23 cellular contexts compared by ENCODE assay signal in the genomic region with DNA sequence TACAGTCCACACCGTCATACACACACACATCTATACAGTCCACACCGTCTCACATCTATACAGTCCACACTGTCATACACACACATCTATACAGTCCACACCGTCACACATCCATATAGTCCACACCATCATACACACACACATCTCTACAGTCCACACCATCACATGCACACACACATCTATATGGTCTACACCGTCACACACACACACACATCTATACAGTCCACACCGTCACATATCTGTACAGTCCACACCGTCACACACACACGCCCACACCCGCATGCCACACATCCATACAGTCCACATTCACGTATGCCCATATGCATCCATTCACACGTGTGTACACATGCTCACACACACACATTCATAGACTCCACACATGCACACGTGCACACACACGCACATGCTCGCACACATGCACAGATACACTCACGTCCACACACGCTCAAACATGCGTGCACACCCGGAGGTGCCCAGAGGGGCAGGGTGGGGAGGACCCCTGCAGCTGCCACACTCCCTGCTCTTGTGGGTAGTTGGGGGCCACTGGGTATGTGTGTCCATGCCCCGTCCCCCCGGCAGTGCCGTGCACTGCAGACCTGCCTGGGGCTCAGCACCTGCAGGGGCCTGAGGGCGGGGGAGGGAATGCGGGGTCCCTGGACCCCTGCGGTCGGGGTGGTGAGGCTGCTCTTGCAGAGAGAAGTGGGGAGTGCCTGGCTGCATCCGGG.
"Had no signal": no experiment of that assay in that cellular context is flagged by ENCODE, and none has a peak within 500 bp of the region (broad histone marks: within the 10 kb centered on the region; RNA-seq: fewer than 3 reads in every experiment).

No MANE protein-coding gene starts in this region.

- H3K36me3 ChIP-seq: colonic mucosa had no signal

- H3K9me3 Mint-ChIP-seq: activated CD4-positive, alpha-beta memory T cell treated with anti-CD3 and anti-CD28 coated beads, Interleukin-2, amount 10 ng/mL, durations not matched to agents 7 days and 5 days; activated T-cell treated with anti-CD3 and anti-CD28 coated beads, Interleukin-2, amount 50 U/mL, for 4 hours; central memory CD8-positive, alpha-beta T cell; natural killer cell; stimulated activated memory B cell treated with anti-CD40 and anti-IgM and Interleukin-4, amounts not matched to agents 10 μg/mL and 1 μg/mL and 100 μg/mL, for 72 hours had no signal

- H3K27ac ChIP-seq: colonic mucosa, gastroesophageal sphincter, heart right ventricle, neutrophil, pancreas, right lobe of liver, vagina, VCaP had no signal

- H3K4me3 ChIP-seq: colonic mucosa, gastroesophageal sphincter, heart right ventricle, pancreas, right lobe of liver, tibial nerve, vagina had no signal

- H3K9me3 ChIP-seq: colonic mucosa, gastroesophageal sphincter, heart right ventricle, neutrophil, pancreas, right lobe of liver, tibial nerve, vagina had no signal

- H3K27me3 Mint-ChIP-seq: activated CD4-positive, alpha-beta memory T cell treated with anti-CD3 and anti-CD28 coated beads, Interleukin-2, amount 10 ng/mL, durations not matched to agents 7 days and 5 days; central memory CD8-positive, alpha-beta T cell; stimulated activated memory B cell treated with anti-CD40 and anti-IgM and Interleukin-4, amounts not matched to agents 10 μg/mL and 1 μg/mL and 100 μg/mL, for 72 hours; T-helper 17 cell had no signal

- H3K4me3 Mint-ChIP-seq: activated CD4-positive, alpha-beta memory T cell treated with anti-CD3 and anti-CD28 coated beads, Interleukin-2, amount 10 ng/mL, durations not matched to agents 7 days and 5 days; activated T-cell treated with anti-CD3 and anti-CD28 coated beads, Interleukin-2, amount 50 U/mL, for 4 hours; central memory CD8-positive, alpha-beta T cell; natural killer cell; stimulated activated memory B cell treated with anti-CD40 and anti-IgM and Interleukin-4, amounts not matched to agents 10 μg/mL and 1 μg/mL and 100 μg/mL, for 72 hours; T-helper 17 cell had no signal

- FAIRE-seq: pancreas, small intestine had no signal

- H3K27ac Mint-ChIP-seq: activated CD4-positive, alpha-beta memory T cell treated with anti-CD3 and anti-CD28 coated beads, Interleukin-2, amount 10 ng/mL, durations not matched to agents 7 days and 5 days; natural killer cell; stimulated activated memory B cell treated with anti-CD40 and anti-IgM and Interleukin-4, amounts not matched to agents 10 μg/mL and 1 μg/mL and 100 μg/mL, for 72 hours; T-helper 17 cell had no signal

- H3K4me1 Mint-ChIP-seq: activated CD4-positive, alpha-beta memory T cell treated with anti-CD3 and anti-CD28 coated beads, Interleukin-2, amount 10 ng/mL, durations not matched to agents 7 days and 5 days; central memory CD8-positive, alpha-beta T cell; stimulated activated memory B cell treated with anti-CD40 and anti-IgM and Interleukin-4, amounts not matched to agents 10 μg/mL and 1 μg/mL and 100 μg/mL, for 72 hours had no signal

- H3K4me1 ChIP-seq: colonic mucosa, heart right ventricle, pancreas, right lobe of liver, vagina had no signal

- DNase-seq: activated CD4-positive, alpha-beta memory T cell treated with anti-CD3 and anti-CD28 coated beads, Interleukin-2, amount 10 ng/mL, durations not matched to agents 7 days and 5 days; activated effector memory CD4-positive, alpha-beta T cell treated with anti-CD3 and anti-CD28 coated beads, Interleukin-2, amount 50 U/mL, for 16 hours; activated naive CD4-positive, alpha-beta T cell treated with anti-CD3 and anti-CD28 coated beads, Interleukin-2, amount 50 U/mL, for 16 hours; activated T-cell treated with anti-CD3 and anti-CD28 coated beads, Interleukin-2, amount 50 U/mL, for 4 hours; aorta; colonic mucosa; heart right ventricle; kidney glomerular epithelial cell; mesenchymal stem cell; natural killer cell; small intestine; stimulated activated CD4-positive, alpha-beta T cell treated with anti-CD3 and anti-CD28 coated beads, Interleukin-4, amount 100 ng/mL, for 24 hours; substantia nigra; T-helper 17 cell had no signal

- H3K36me3 Mint-ChIP-seq: natural killer cell had no signal

- ATAC-seq: activated T-cell treated with anti-CD3 and anti-CD28 coated beads, Interleukin-2, amount 50 U/mL, for 4 hours; gastroesophageal sphincter; pancreas; right lobe of liver; stimulated activated memory B cell treated with anti-CD40 and anti-IgM and Interleukin-4, amounts not matched to agents 10 μg/mL and 1 μg/mL and 100 μg/mL, for 72 hours; T-helper 17 cell had no signal

- H3K27me3 ChIP-seq: colonic mucosa, gastroesophageal sphincter, heart right ventricle, neutrophil, pancreas, right lobe of liver, tibial nerve, vagina had no signal
